Comparison of ENCODE assay signal across 8 cellular contexts in genomic region chr1:168224991-168225390, GRCh38. TPM values are rescaled to one million over a fixed set of nuclear protein-coding genes. Genes with fewer than 3 reads are reported as not detected.
DNase-seq lines count a peak whose midpoint lies in the region; ATAC-seq and TF ChIP-seq lines count a peak whose summit lies in the region.

No MANE protein-coding gene starts in this region.

- TF ChIP-seq EP300 in ovary (IDR thresholded peaks at IDR 0.05) = no peak

- H3K27me3 Mint-ChIP-seq in endodermal cell (ENCODE audit: insufficient read depth) = peaks cover 4% of the 10 kb centered on the region

- peak overlapping the region; percentile 96 for H3K27ac Mint-ChIP-seq in endodermal cell

- H2AFZ ChIP-seq in OCI-LY1 (ENCODE audit: low read length) = no peak overlapping the region

- peaks cover 18% of the 10 kb centered on the region for H3K4me1 Mint-ChIP-seq in endodermal cell

- H3K79me2 ChIP-seq in OCI-LY1 (ENCODE audit: insufficient read depth, low read length) = peaks cover 40% of the 10 kb centered on the region

- no peak for TF ChIP-seq CTCF in GM12864 (IDR thresholded peaks at IDR 0.05; ENCODE audit: low read depth, low read length, missing control alignments)
- TF ChIP-seq CTCF in OCI-LY1 (IDR thresholded peaks at IDR 0.05; ENCODE audit: low read length) = no peak
- no peak for TF ChIP-seq CTCF in endodermal cell (conservative IDR thresholded peaks at IDR 0.05)
- no peak for TF ChIP-seq CTCF in ovary (IDR thresholded peaks at IDR 0.05)

- H3K4me1 ChIP-seq in OCI-LY1 (ENCODE audit: insufficient read depth, low read length, severe bottlenecking) (peaks cover 43% of the 10 kb centered on the region), endodermal cell (ENCODE audit: control insufficient read depth, insufficient read depth, low read length) (peaks cover 4% of the 10 kb centered on the region), ovary (ENCODE audit: insufficient read depth) (peaks cover 13% of the 10 kb centered on the region)

- no peak for TF ChIP-seq POLR2A in ovary (IDR thresholded peaks at IDR 0.05)

- peak overlapping the region; percentile 74 for H3K4me3 Mint-ChIP-seq in endodermal cell

- 92 to 100% methylated on average over 1 to 3 of the region's 3 CpGs for WGBS in endodermal cell (ENCODE audit: insufficient coverage in 1 of 2, insufficient read length in 1 of 2), 2 experiments
- WGBS in ovary, 3 donors = 80 to 86% (median 82%) methylated on average over 3 of the region's 3 CpGs

- peaks cover 11% of the 10 kb centered on the region for H3K9me3 Mint-ChIP-seq in endodermal cell

- peak overlapping the region; percentile 88 for H3K9ac ChIP-seq in OCI-LY1 (ENCODE audit: low read length)
- H3K9ac ChIP-seq in endodermal cell (ENCODE audit: extremely low read depth, low read length, poor library complexity, severe bottlenecking) = no peak overlapping the region

- no peaks in the 10 kb centered on the region for H3F3A ChIP-seq in OCI-LY1 (ENCODE audit: insufficient read depth, low read length)

- no peaks in the 10 kb centered on the region for H4K20me1 ChIP-seq in OCI-LY1 (ENCODE audit: insufficient read depth, low read length)

- H3K9me2 ChIP-seq in OCI-LY1 (ENCODE audit: low read depth, low read length) = no peaks in the 10 kb centered on the region

- H3K9me3 ChIP-seq in OCI-LY1 (ENCODE audit: low read length) = no peaks in the 10 kb centered on the region
- H3K9me3 ChIP-seq in endodermal cell (ENCODE audit: control insufficient read depth, low read length) = peaks cover 8% of the 10 kb centered on the region
- H3K9me3 ChIP-seq in ovary = no peaks in the 10 kb centered on the region

- peak overlapping the region; percentile 77 for H3K4me2 ChIP-seq in OCI-LY1 (ENCODE audit: low read length)

- H3K27ac ChIP-seq in OCI-LY1 (ENCODE audit: low read depth, low read length, poor library complexity, severe bottlenecking) = no peak overlapping the region
- H3K27ac ChIP-seq in endodermal cell (ENCODE audit: low read depth, low read length) = no peak overlapping the region
- no peak overlapping the region for H3K27ac ChIP-seq in ovary

- H3K36me3 ChIP-seq in OCI-LY1 (ENCODE audit: insufficient read depth, low read length) = peaks cover 7% of the 10 kb centered on the region
- peaks cover 11% of the 10 kb centered on the region for H3K36me3 ChIP-seq in endodermal cell (ENCODE audit: control insufficient read depth, insufficient read depth, low read length)
- H3K36me3 ChIP-seq in ovary = no peaks in the 10 kb centered on the region

- H3K36me3 Mint-ChIP-seq in endodermal cell (ENCODE audit: low read depth) = peaks cover 10% of the 10 kb centered on the region

- H3K4me3 ChIP-seq in GM12864 (ENCODE audit: low read depth, low read length) (peak overlapping the region; percentile 95), OCI-LY1 (ENCODE audit: low read depth, low read length, poor library complexity, severe bottlenecking) (peak overlapping the region; percentile 93), endodermal cell (ENCODE audit: low read length) (peak overlapping the region; percentile 85), ovary (peak overlapping the region; percentile 53)

- intact Hi-C loops in ovary (cut with DNase I) = no loop called here

- H3K27me3 ChIP-seq in OCI-LY1 (ENCODE audit: insufficient read depth, low read length) (no peaks in the 10 kb centered on the region; the same call in 1 of the 2 replicates), endodermal cell (ENCODE audit: control insufficient read depth, insufficient read depth, low read length, poor library complexity, severe bottlenecking) (no peaks in the 10 kb centered on the region), ovary (no peaks in the 10 kb centered on the region)

- DNase-seq in GM12864 (ENCODE audit: low read depth) (no peak), endodermal cell (no peak), ovary (no peak), NCI-H2227 (lab: John Stamatoyannopoulos, UW; ENCODE audit: unreplicated experiment) (no peak), NCI-H1092 treated with DMSO at 0.1 percent for 48 hours (lab: John Stamatoyannopoulos, UW) (no peak)
- no peak for DNase-seq in central memory CD4-positive, alpha-beta T cell

- ATAC-seq in HG03457 (IDR thresholded peaks at IDR 0.05; ENCODE audit: unreplicated experiment) = no peak

RNA-seq across cellular contexts. Expression of gene SFT2D2, which starts 0.8 kb away (rescaled TPM):
- total RNA-seq in endodermal cell (10 to 100 TPM; 32.5 to 34.3 TPM), ovary (100 to 1,000 TPM in 1 of 7 donors, 10 to 100 TPM in 6; 27.8 to 102 (median 84.5) TPM)
- 11.8 TPM for polyA plus RNA-seq in endodermal cell (2013, experiment 1 of 2)
- polyA plus RNA-seq in endodermal cell (2013, experiment 2 of 2) = 12.3 TPM
- polyA plus RNA-seq in ovary = 10 to 100 TPM; 12.6 to 19.0 TPM

RNA-seq across cellular contexts. Expression of gene TIPRL, which starts 46.2 kb away (rescaled TPM):
- total RNA-seq in endodermal cell = 10 to 100 TPM; 29.3 to 30.9 TPM
- 32.4 TPM for polyA plus RNA-seq in endodermal cell (2013, experiment 1 of 2)
- 34.6 TPM for polyA plus RNA-seq in endodermal cell (2013, experiment 2 of 2)
- 10 to 100 TPM; 13.9 to 35.2 (median 25.6) TPM for total RNA-seq in ovary
- 10 to 100 TPM; 15.0 to 31.6 TPM for polyA plus RNA-seq in ovary

RNA-seq across cellular contexts. Expression of gene TBX19, which starts 55.7 kb away (rescaled TPM):
- total RNA-seq in endodermal cell (1 to 10 TPM; 2.2 to 2.5 TPM), ovary (1 to 10 TPM in 6 of 7 donors, under 1 TPM in 1; 0.92 to 4.1 (median 3.6) TPM)
- 2.8 TPM for polyA plus RNA-seq in endodermal cell (2013, experiment 1 of 2)
- 3.1 TPM for polyA plus RNA-seq in endodermal cell (2013, experiment 2 of 2)
- 1 to 10 TPM; 3.7 to 3.9 TPM for polyA plus RNA-seq in ovary
